2 cellular contexts compared by ENCODE assay signal in the genomic region with DNA sequence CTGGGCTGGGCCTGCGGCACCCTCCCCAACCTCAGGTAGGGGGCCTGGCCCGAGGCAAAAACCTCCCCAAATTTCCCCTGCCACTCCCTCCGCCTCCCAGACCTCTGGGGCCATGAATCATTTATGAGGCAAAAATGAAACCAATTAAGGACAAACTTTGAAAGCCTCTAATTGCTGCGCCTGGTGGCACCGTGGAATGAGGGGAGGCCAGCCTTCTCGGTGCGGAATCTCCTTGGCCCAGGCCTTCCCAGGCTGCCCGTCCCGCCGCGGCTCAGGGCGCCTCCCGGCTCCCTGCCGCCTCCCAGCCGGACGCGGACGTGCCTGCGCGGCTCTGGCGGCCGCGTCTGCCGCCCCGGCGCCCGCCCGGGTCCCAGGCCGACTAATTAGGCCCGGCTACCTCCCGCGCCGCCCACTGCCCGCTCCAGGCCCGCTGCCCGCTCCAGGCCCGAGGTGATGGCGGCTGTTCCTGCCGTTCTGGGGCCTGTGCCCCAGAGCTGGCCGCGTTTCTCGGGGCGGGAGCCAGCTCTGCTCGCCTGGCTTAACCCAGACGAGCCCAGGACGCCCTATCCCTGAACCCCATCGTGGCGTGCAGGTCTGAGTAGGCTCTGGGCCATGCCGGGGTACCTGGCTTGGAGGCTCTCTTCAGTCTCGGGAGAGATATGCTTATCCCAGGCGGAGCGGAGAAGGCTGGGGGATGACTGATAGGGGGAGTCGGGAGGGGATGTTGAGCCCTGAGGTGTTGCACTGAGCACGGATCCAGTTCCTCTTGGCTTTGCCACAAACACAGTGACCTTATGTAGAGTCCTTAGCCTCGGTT.
TF ChIP-seq lines count a peak whose summit lies in the region.

No MANE protein-coding gene starts in this region.

TF ChIP-seq in HEK293T, 16 proteins besides CTCF, POLR2A, EP300 and RAD21 (continued from another document):
- TF ChIP-seq PKNOX1 (IDR thresholded peaks at IDR 0.05) (no peak), ELF4 (IDR thresholded peaks at IDR 0.05) (no peak), FOXA1 (IDR thresholded peaks at IDR 0.05) (no peak), ARNT (IDR thresholded peaks at IDR 0.05) (no peak), FOXM1 (IDR thresholded peaks at IDR 0.05; ENCODE audit: borderline replicate concordance) (no peak), SP1 (IDR thresholded peaks at IDR 0.05) (no peak), NFRKB (IDR thresholded peaks at IDR 0.05) (no peak), CTBP1 (IDR thresholded peaks at IDR 0.05; ENCODE audit: borderline replicate concordance) (no peak), HDGF (IDR thresholded peaks at IDR 0.05; ENCODE audit: borderline replicate concordance) (no peak), SUZ12 (IDR thresholded peaks at IDR 0.05) (no peak), L3MBTL2 (conservative IDR thresholded peaks at IDR 0.05) (no peak), LEF1 (IDR thresholded peaks at IDR 0.05; ENCODE audit: borderline replicate concordance) (no peak), ZNF384 (IDR thresholded peaks at IDR 0.05) (no peak), BHLHE40 (IDR thresholded peaks at IDR 0.05; ENCODE audit: borderline replicate concordance) (no peak), FOXK2 (IDR thresholded peaks at IDR 0.05) (no peak)

TF ChIP-seq in endothelial cell of umbilical vein, 7 proteins besides CTCF, POLR2A, EP300 and RAD21 (continued from another document):
- TF ChIP-seq, protein P1, sequence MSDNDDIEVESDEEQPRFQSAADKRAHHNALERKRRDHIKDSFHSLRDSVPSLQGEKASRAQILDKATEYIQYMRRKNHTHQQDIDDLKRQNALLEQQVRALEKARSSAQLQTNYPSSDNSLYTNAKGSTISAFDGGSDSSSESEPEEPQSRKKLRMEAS (IDR thresholded peaks at IDR 0.05; ENCODE audit: insufficient read depth, insufficient read length): no peak
